In the genomic region with DNA sequence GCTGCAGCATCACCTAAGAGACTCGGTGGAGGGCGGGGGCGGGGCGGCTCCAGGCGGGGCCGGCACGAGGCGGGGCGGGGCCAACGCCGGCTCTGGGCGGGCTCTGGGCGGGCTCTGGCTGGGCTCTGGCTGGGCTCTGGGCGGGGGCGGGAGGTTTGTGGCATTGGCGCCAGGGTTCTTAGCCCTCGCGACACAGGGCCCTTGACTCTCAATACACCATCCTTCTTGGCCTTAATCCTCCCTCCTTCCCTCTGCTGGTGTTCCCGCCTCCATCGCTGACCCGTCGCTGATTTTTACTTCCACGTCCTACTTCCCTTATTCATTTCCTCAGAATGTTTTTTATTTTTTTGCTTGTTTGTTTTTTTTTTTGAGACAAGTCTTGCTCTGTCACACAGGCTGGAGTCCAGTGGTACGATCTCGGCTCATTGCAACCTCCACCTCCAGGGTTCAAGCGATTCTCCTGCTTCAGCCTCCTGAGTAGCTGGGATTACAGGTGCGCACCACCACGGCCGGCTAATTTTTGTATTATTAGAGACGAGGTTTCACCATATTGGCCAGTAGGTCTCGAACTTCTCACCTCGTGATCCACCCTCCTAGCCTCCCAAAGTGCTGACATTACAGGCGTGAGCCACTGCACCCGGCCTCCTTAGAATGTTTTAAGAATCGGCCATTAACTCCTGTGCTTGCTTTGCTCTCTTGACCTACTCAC, we compare ENCODE assay signal across 8 cellular contexts. TPM values are rescaled to one million over a fixed set of nuclear protein-coding genes. Genes with fewer than 3 reads are reported as not detected.
A peak's percentile ranks its signal among the peaks of the same experiment; 100 is the strongest.
DNase-seq lines count a peak whose midpoint lies in the region; ATAC-seq and TF ChIP-seq lines count a peak whose summit lies in the region.

Gene BLTP3B (minus strand): TSS at position 24 of the 709 bp plus-strand sequence. CDS start 239 bp downstream, outside the sequence.

- WGBS in urinary bladder, result 26% methylated on average over 35 of the region's 35 CpGs

- peak within 1 kb of the TSS; percentile 62 to 95 for H3K4me3 ChIP-seq in right atrium auricular region
- peak within 1 kb of the TSS; percentile 97 for H3K4me3 ChIP-seq in urinary bladder (ENCODE audit: low read depth, low read length)

- DNase-seq in NCI-H1694 treated with DMSO at 0.1 percent for 48 hours (lab: John Stamatoyannopoulos, UW) (peak; percentile 51), amygdala (lab: John Stamatoyannopoulos, UW) (peak in 53 of 56 donors; percentile 52 to 95 (median 87)), right atrium auricular region (ENCODE audit: low spot score) (peak; percentile 88), pulmonary artery endothelial cell (ENCODE audit: low read depth, low spot score) (no peak)

- no peaks in the 10 kb centered on the region for H3K9me3 ChIP-seq in right atrium auricular region

- H3K27ac ChIP-seq in right atrium auricular region (peak within 1 kb of the TSS; percentile 92 to 99), urinary bladder (ENCODE audit: low read depth) (peak within 1 kb of the TSS; percentile 100)

- H3K36me3 ChIP-seq in right atrium auricular region (no peaks in the 10 kb centered on the region), urinary bladder (ENCODE audit: insufficient read depth) (no peaks in the 10 kb centered on the region)

- H3K4me1 ChIP-seq in right atrium auricular region (peaks cover 0 to 18% of the 10 kb centered on the region in 2 donors), urinary bladder (ENCODE audit: insufficient read depth) (no peaks in the 10 kb centered on the region)

- no peak for TF ChIP-seq CTCF in right atrium auricular region (IDR thresholded peaks at IDR 0.05)

- intact Hi-C loops in T-helper 2 cell treated with Interferon-gamma antibody and Interleukin-4, amounts not matched to agents 100 ng/mL and 5 ng/mL, for 36 hours (cut with micrococcal nuclease), result loop anchor here (1.0 to 5.0 kb wide), 6 partner anchors 11 to 1641 kb away; partner anchors contain the start of genes ACTR6, DEPDC4, SCYL2 and UTP20

- no peaks in the 10 kb centered on the region for H3K27me3 ChIP-seq in right atrium auricular region

- ATAC-seq in GM18499 (IDR thresholded peaks at IDR 0.05; ENCODE audit: insufficient read depth, unreplicated experiment) (peak; percentile 22), HG02938 (IDR thresholded peaks at IDR 0.05; ENCODE audit: unreplicated experiment) (peak; percentile 61)

RNA-seq across cellular contexts. Expression of gene BLTP3B, which starts in this region (rescaled TPM):
- total RNA-seq in T-helper 2 cell treated with Interferon-gamma antibody and Interleukin-4, amounts not matched to agents 100 ng/mL and 5 ng/mL, for 36 hours, result 29.6 and 32.1 TPM in 2 replicates
- total RNA-seq in right atrium auricular region (10 to 100 TPM; 15.4 to 19.0 TPM), pulmonary artery endothelial cell (17.4 and 22.5 TPM in 2 replicates), urinary bladder (54.8 TPM)
- 16.5 TPM for polyA plus RNA-seq in urinary bladder
